ENCODE assay signal across 26 cellular contexts in genomic region chr3:55660642-55661041, GRCh38.
"Had no signal": no experiment of that assay in that cellular context is flagged by ENCODE, and none has a peak within 500 bp of the region (broad histone marks: within the 10 kb centered on the region; RNA-seq: fewer than 3 reads in every experiment).

No MANE protein-coding gene starts in this region.

- H3K27me3 Mint-ChIP-seq: activated CD4-positive, alpha-beta memory T cell treated with anti-CD3 and anti-CD28 coated beads for 36 hours; activated CD4-positive, alpha-beta T cell treated with anti-CD3 and anti-CD28 coated beads, Interleukin-2, amount 10 ng/mL, durations not matched to agents 24 days and 14 days; T-helper 17 cell had no signal

- H3K4me3 Mint-ChIP-seq: activated CD4-positive, alpha-beta memory T cell treated with anti-CD3 and anti-CD28 coated beads for 36 hours; activated CD4-positive, alpha-beta T cell treated with anti-CD3 and anti-CD28 coated beads for 36 hours; activated CD4-positive, alpha-beta T cell treated with anti-CD3 and anti-CD28 coated beads, Interleukin-2, amount 10 ng/mL, durations not matched to agents 24 days and 14 days; activated naive CD8-positive, alpha-beta T cell; activated T-cell treated with anti-CD3 and anti-CD28 coated beads, Interleukin-2, amount 50 U/mL, for 4 hours; activated T-helper 17 cell treated with anti-CD3 and anti-CD28 coated beads, Interleukin-2, amount 50 U/mL, for 72 hours; T-helper 17 cell; T-helper 2 cell treated with Interferon-gamma antibody and Interleukin-4, amounts not matched to agents 5 μg/mL and 100 μg/mL, for 36 hours had no signal

- H3K9me3 Mint-ChIP-seq: activated CD4-positive, alpha-beta memory T cell treated with anti-CD3 and anti-CD28 coated beads for 36 hours; activated CD4-positive, alpha-beta T cell treated with anti-CD3 and anti-CD28 coated beads, Interleukin-2, amount 10 ng/mL, durations not matched to agents 24 days and 14 days; activated T-cell treated with anti-CD3 and anti-CD28 coated beads, Interleukin-2, amount 50 U/mL, for 4 hours; T-helper 2 cell treated with Interferon-gamma antibody and Interleukin-4, amounts not matched to agents 5 μg/mL and 100 μg/mL, for 36 hours had no signal

- H3K36me3 ChIP-seq: esophagus squamous epithelium had no signal

- H3K4me3 ChIP-seq: body of pancreas, esophagus squamous epithelium had no signal

- H3K27me3 ChIP-seq: body of pancreas, esophagus squamous epithelium had no signal

- H3K4me1 ChIP-seq: body of pancreas had no signal

- H3K27ac Mint-ChIP-seq: activated CD4-positive, alpha-beta memory T cell treated with anti-CD3 and anti-CD28 coated beads for 36 hours; activated CD4-positive, alpha-beta T cell treated with anti-CD3 and anti-CD28 coated beads for 36 hours; activated CD4-positive, alpha-beta T cell treated with anti-CD3 and anti-CD28 coated beads, Interleukin-2, amount 10 ng/mL, durations not matched to agents 24 days and 14 days; activated naive CD8-positive, alpha-beta T cell; activated T-helper 17 cell treated with anti-CD3 and anti-CD28 coated beads, Interleukin-2, amount 50 U/mL, for 72 hours; T-helper 17 cell; T-helper 2 cell treated with Interferon-gamma antibody and Interleukin-4, amounts not matched to agents 5 μg/mL and 100 μg/mL, for 36 hours had no signal

- FAIRE-seq: colon, endometrium, endothelial cell of umbilical vein, frontal cortex had no signal

- ATAC-seq: activated CD4-positive, alpha-beta T cell treated with anti-CD3 and anti-CD28 coated beads for 36 hours; activated T-cell treated with anti-CD3 and anti-CD28 coated beads, Interleukin-2, amount 50 U/mL, for 4 hours; activated T-helper 17 cell treated with anti-CD3 and anti-CD28 coated beads, Interleukin-2, amount 50 U/mL, for 72 hours; body of pancreas; T-helper 17 cell had no signal

- H3K4me1 Mint-ChIP-seq: activated CD4-positive, alpha-beta T cell treated with anti-CD3 and anti-CD28 coated beads for 36 hours; activated CD4-positive, alpha-beta T cell treated with anti-CD3 and anti-CD28 coated beads, Interleukin-2, amount 10 ng/mL, durations not matched to agents 24 days and 14 days; activated T-helper 17 cell treated with anti-CD3 and anti-CD28 coated beads, Interleukin-2, amount 50 U/mL, for 72 hours; T-helper 17 cell had no signal

- DNase-seq: activated CD4-positive, alpha-beta memory T cell treated with anti-CD3 and anti-CD28 coated beads for 36 hours; activated CD4-positive, alpha-beta T cell treated with anti-CD3 and anti-CD28 coated beads for 36 hours; activated CD4-positive, alpha-beta T cell treated with anti-CD3 and anti-CD28 coated beads, Interleukin-2, amount 10 ng/mL, durations not matched to agents 24 days and 14 days; activated CD4-positive, CD25-positive, alpha-beta regulatory T cell; activated CD4-positive, CD25-positive, alpha-beta regulatory T cell treated with anti-CD3 and anti-CD28 coated beads, Interleukin-2, amount 50 U/mL, for 72 hours; activated effector memory CD4-positive, alpha-beta T cell treated with Interleukin-2 at 50 U/mL for 16 hours; activated gamma-delta T cell treated with Interleukin-2 at 50 U/mL for 16 hours; activated naive CD4-positive, alpha-beta T cell treated with anti-CD3 and anti-CD28 coated beads, Interleukin-2, amount 50 U/mL, for 16 hours; activated naive CD4-positive, alpha-beta T cell treated with Interleukin-2 at 50 U/mL for 16 hours; activated T-cell treated with anti-CD3 and anti-CD28 coated beads, Interleukin-2, amount 50 U/mL, for 4 hours; amniotic stem cell; anterior cingulate cortex; body of pancreas; effector CD8-positive, alpha-beta T cell; esophagus squamous epithelium; head of caudate nucleus; T-helper 1 cell; T-helper 17 cell had no signal

- H3K36me3 Mint-ChIP-seq: activated CD4-positive, alpha-beta memory T cell treated with anti-CD3 and anti-CD28 coated beads for 36 hours; activated naive CD8-positive, alpha-beta T cell had no signal

- H3K9me3 ChIP-seq: body of pancreas, esophagus squamous epithelium had no signal

- H3K27ac ChIP-seq: body of pancreas, epithelial cell of prostate had no signal
